In the genomic region with DNA sequence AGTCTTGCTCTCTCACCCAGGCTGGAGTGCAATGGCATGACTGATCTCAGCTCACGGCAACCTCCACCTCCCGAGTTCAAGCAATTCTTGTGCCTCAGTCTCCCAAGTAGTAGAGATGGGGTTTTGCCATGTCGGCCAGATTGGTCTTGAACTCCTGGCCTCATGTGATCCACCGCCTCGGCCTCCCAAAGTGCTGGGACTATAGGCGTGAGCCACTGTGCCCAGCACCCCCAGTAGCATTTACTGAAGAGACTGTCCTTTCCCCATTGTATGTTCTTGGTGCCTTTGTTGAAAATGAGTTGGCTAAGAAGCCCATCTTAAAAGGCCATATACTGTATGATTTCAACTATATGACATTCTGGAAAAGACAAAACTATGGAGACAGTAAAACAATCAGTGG, we compare ENCODE assay signal across 1 cellular context. TPM values are rescaled to one million over a fixed set of nuclear protein-coding genes. Genes with fewer than 3 reads are reported as not detected.
"Had no signal": no experiment of that assay in that cellular context is flagged by ENCODE, and none has a peak within 500 bp of the region (broad histone marks: within the 10 kb centered on the region; RNA-seq: fewer than 3 reads in every experiment).

No MANE protein-coding gene starts in this region.

RNA-seq across cellular contexts. Expression of gene PGA3, which starts 23.1 kb away (rescaled TPM):
- total RNA-seq: ureter had no signal

RNA-seq across cellular contexts. Expression of gene PGA4, which starts 41.9 kb away (rescaled TPM):
- total RNA-seq: ureter had no signal
